8 cellular contexts compared by ENCODE assay signal in genomic region chr17:60077226-60077625, GRCh38. TPM values are rescaled to one million over a fixed set of nuclear protein-coding genes. Genes with fewer than 3 reads are reported as not detected.
A peak's percentile ranks its signal among the peaks of the same experiment; 100 is the strongest.
DNase-seq lines count a peak whose midpoint lies in the region; ATAC-seq and TF ChIP-seq lines count a peak whose summit lies in the region.
"Had no signal": no experiment of that assay in that cellular context is flagged by ENCODE, and none has a peak within 500 bp of the region (broad histone marks: within the 10 kb centered on the region; RNA-seq: fewer than 3 reads in every experiment).

No MANE protein-coding gene starts in this region.

- DNase-seq in G401 (ENCODE audit: low spot score): peak; percentile 9
- peak; percentile 51 for DNase-seq in NCI-H1048 (lab: John Stamatoyannopoulos, UW)
- DNase-seq in nephron progenitor cell: no peak
- DNase-seq in NCI-H1092 (lab: John Stamatoyannopoulos, UW): no peak
- DNase-seq in NCI-H524 treated with DMSO at 0.1 percent for 48 hours (lab: John Stamatoyannopoulos, UW): no peak
- DNase-seq: stimulated activated CD4-positive, alpha-beta T cell treated with anti-CD3 and anti-CD28 coated beads, Interleukin-4, amount 100 ng/mL, for 24 hours had no signal

- no peaks in the 10 kb centered on the region for H3K9me3 Mint-ChIP-seq in brain
- no peaks in the 10 kb centered on the region for H3K9me3 Mint-ChIP-seq in nephron progenitor cell

- H3K4me3 Mint-ChIP-seq in brain: peak overlapping the region; percentile 93 to 98 (median 95)
- H3K4me3 Mint-ChIP-seq in nephron progenitor cell: peak overlapping the region; percentile 97

- in situ Hi-C loops in G401 (cut with HindIII; ENCODE audit: low sequenced_read_pairs): no loop called here

- ATAC-seq in GM21528 (IDR thresholded peaks at IDR 0.05; ENCODE audit: low FRiP score, unreplicated experiment): no peak

- peaks cover 30% of the 10 kb centered on the region for H3K36me3 Mint-ChIP-seq in brain
- H3K36me3 Mint-ChIP-seq in nephron progenitor cell (ENCODE audit: low read depth): peaks cover 32% of the 10 kb centered on the region

- H3K27me3 Mint-ChIP-seq in brain: peaks cover 6% of the 10 kb centered on the region
- H3K27me3 Mint-ChIP-seq in nephron progenitor cell (ENCODE audit: low read depth, poor library complexity): peaks cover 12% of the 10 kb centered on the region

- H3K27ac Mint-ChIP-seq in brain: peak overlapping the region; percentile 80 to 98 (median 95)
- no peak overlapping the region for H3K27ac Mint-ChIP-seq in nephron progenitor cell

- TF ChIP-seq CTCF in brain (conservative IDR thresholded peaks at IDR 0.05) (no peak), nephron progenitor cell (IDR thresholded peaks at IDR 0.05) (no peak)

- peaks cover 44% of the 10 kb centered on the region for H3K4me1 Mint-ChIP-seq in brain
- H3K4me1 Mint-ChIP-seq in nephron progenitor cell: peaks cover 32% of the 10 kb centered on the region

RNA-seq across cellular contexts. Expression of gene HEATR6, which starts 1.5 kb away (rescaled TPM):
- total RNA-seq in G401 (2014; rRNA removed; shearing (Covaris generic)): 22.8 and 27.8 TPM in 2 replicates
- 14.7 TPM for polyA plus RNA-seq in brain (ENCODE audit: insufficient read depth, low read depth, low replicate concordance)

Comparison
In these comparisons a context has a peak if more than half of its experiments do, and no peak if none do; other contexts are left out.
1. DNase-seq: peak in G401 (single experiment) and NCI-H1048 (single experiment); none in nephron progenitor cell (single experiment), NCI-H1092 (single experiment) and NCI-H524 treated with DMSO at 0.1 percent for 48 hours (single experiment).